In genomic region chr1:170313306-170313705, GRCh38 we compare ENCODE assay signal across 34 cellular contexts.
"Had no signal": no experiment of that assay in that cellular context is flagged by ENCODE, and none has a peak within 500 bp of the region (broad histone marks: within the 10 kb centered on the region; RNA-seq: fewer than 3 reads in every experiment).

No MANE protein-coding gene starts in this region.

- H3K27ac Mint-ChIP-seq: activated CD4-positive, alpha-beta memory T cell treated with anti-CD3 and anti-CD28 coated beads, Interleukin-2, amount 10 ng/mL, durations not matched to agents 7 days and 5 days; activated CD8-positive, alpha-beta memory T cell treated with anti-CD3 and anti-CD28 coated beads, Interleukin-2, amount 10 ng/mL, durations not matched to agents 7 days and 5 days; activated naive CD4-positive, alpha-beta T cell treated with anti-CD3 and anti-CD28 coated beads, Interleukin-2, amount 50 U/mL, for 72 hours; activated T-cell treated with anti-CD3 and anti-CD28 coated beads, Interleukin-2, amount 50 U/mL, for 72 hours; activated T-helper 17 cell treated with anti-CD3 and anti-CD28 coated beads, Interleukin-2, amount 50 U/mL, for 72 hours; brain; T-cell had no signal

- H3K27me3 ChIP-seq: adrenal gland, MG63, Peyer's patch had no signal

- H3K4me1 ChIP-seq: adrenal gland, Peyer's patch had no signal

- H3K36me3 Mint-ChIP-seq: activated CD8-positive, alpha-beta memory T cell treated with anti-CD3 and anti-CD28 coated beads, Interleukin-2, amount 10 ng/mL, durations not matched to agents 7 days and 5 days; activated naive CD4-positive, alpha-beta T cell treated with anti-CD3 and anti-CD28 coated beads, Interleukin-2, amount 50 U/mL, for 72 hours; brain; T-cell had no signal

- H3K4me3 Mint-ChIP-seq: activated CD4-positive, alpha-beta memory T cell treated with anti-CD3 and anti-CD28 coated beads, Interleukin-2, amount 10 ng/mL, durations not matched to agents 7 days and 5 days; activated CD8-positive, alpha-beta memory T cell treated with anti-CD3 and anti-CD28 coated beads, Interleukin-2, amount 10 ng/mL, durations not matched to agents 7 days and 5 days; activated T-cell treated with anti-CD3 and anti-CD28 coated beads, Interleukin-2, amount 50 U/mL, for 72 hours; activated T-helper 17 cell treated with anti-CD3 and anti-CD28 coated beads, Interleukin-2, amount 50 U/mL, for 72 hours; brain; T-cell had no signal

- ATAC-seq: activated CD8-positive, alpha-beta memory T cell treated with anti-CD3 and anti-CD28 coated beads, Interleukin-2, amount 10 ng/mL, durations not matched to agents 7 days and 5 days; activated naive CD4-positive, alpha-beta T cell treated with anti-CD3 and anti-CD28 coated beads, Interleukin-2, amount 50 U/mL, for 72 hours; activated T-cell treated with anti-CD3 and anti-CD28 coated beads, Interleukin-2, amount 50 U/mL, for 72 hours; activated T-helper 17 cell treated with anti-CD3 and anti-CD28 coated beads, Interleukin-2, amount 50 U/mL, for 72 hours; SK-N-SH treated with all-trans-retinoic acid at 6 μM for 48 hours; T-cell had no signal

- H3K36me3 ChIP-seq: adrenal gland, MG63, Peyer's patch, WERI-Rb-1 had no signal

- H3K9me3 ChIP-seq: adrenal gland, MG63, Peyer's patch had no signal

- H3K27ac ChIP-seq: adrenal gland, Peyer's patch, WERI-Rb-1 had no signal

- DNase-seq: activated CD4-positive, alpha-beta memory T cell treated with anti-CD3 and anti-CD28 coated beads, Interleukin-2, amount 10 ng/mL, durations not matched to agents 7 days and 5 days; activated CD4-positive, alpha-beta T cell treated with anti-CD3 and anti-CD28 coated beads for 1 hour; activated CD4-positive, alpha-beta T cell treated with anti-CD3 and anti-CD28 coated beads for 48 hours; activated CD4-positive, CD25-positive, alpha-beta regulatory T cell; activated CD8-positive, alpha-beta memory T cell treated with anti-CD3 and anti-CD28 coated beads for 24 hours; activated CD8-positive, alpha-beta memory T cell treated with anti-CD3 and anti-CD28 coated beads, Interleukin-2, amount 10 ng/mL, durations not matched to agents 7 days and 5 days; activated CD8-positive, alpha-beta memory T cell treated with anti-CD3 and anti-CD28 coated beads, Interleukin-2, amount 50 U/mL, for 48 hours; activated effector memory CD4-positive, alpha-beta T cell treated with anti-CD3 and anti-CD28 coated beads, Interleukin-2, amount 50 U/mL, for 16 hours; activated naive CD4-positive, alpha-beta T cell treated with Interleukin-2 at 50 U/mL for 16 hours; activated T-cell treated with anti-CD3 and anti-CD28 coated beads, Interleukin-2, amount 50 U/mL, for 72 hours; adrenal gland; caudate nucleus; cerebellar nuclear complex; Karpas-422; MG63; NCI-H1048; NCI-H1105 treated with DMSO at 0.1 percent for 48 hours; NCI-H1436; NCI-H1694; NCI-H1930; NCI-H2081 treated with DMSO at 0.1 percent for 48 hours; NCI-H345; NCI-H524 treated with DMSO at 0.1 percent for 48 hours; Peyer's patch; RPMI8226; SIG-M5; T-cell; T-helper 2 cell; T-helper 9 cell; WERI-Rb-1 had no signal

- H3K4me1 Mint-ChIP-seq: activated CD4-positive, alpha-beta memory T cell treated with anti-CD3 and anti-CD28 coated beads, Interleukin-2, amount 10 ng/mL, durations not matched to agents 7 days and 5 days; activated CD8-positive, alpha-beta memory T cell treated with anti-CD3 and anti-CD28 coated beads, Interleukin-2, amount 10 ng/mL, durations not matched to agents 7 days and 5 days; activated T-helper 17 cell treated with anti-CD3 and anti-CD28 coated beads, Interleukin-2, amount 50 U/mL, for 72 hours; brain; T-cell had no signal

- H3K27me3 Mint-ChIP-seq: brain had no signal

- H3K9me3 Mint-ChIP-seq: activated CD4-positive, alpha-beta memory T cell treated with anti-CD3 and anti-CD28 coated beads, Interleukin-2, amount 10 ng/mL, durations not matched to agents 7 days and 5 days; activated naive CD4-positive, alpha-beta T cell treated with anti-CD3 and anti-CD28 coated beads, Interleukin-2, amount 50 U/mL, for 72 hours; activated T-cell treated with anti-CD3 and anti-CD28 coated beads, Interleukin-2, amount 50 U/mL, for 72 hours; activated T-helper 17 cell treated with anti-CD3 and anti-CD28 coated beads, Interleukin-2, amount 50 U/mL, for 72 hours; T-cell had no signal

- H3K4me3 ChIP-seq: adrenal gland, MG63, Peyer's patch had no signal
